10 cellular contexts compared by ENCODE assay signal in genomic region chr2:108591163-108591562, GRCh38. TPM values are rescaled to one million over a fixed set of nuclear protein-coding genes. Genes with fewer than 3 reads are reported as not detected.
DNase-seq lines count a peak whose midpoint lies in the region; ATAC-seq and TF ChIP-seq lines count a peak whose summit lies in the region.
"Had no signal": no experiment of that assay in that cellular context is flagged by ENCODE, and none has a peak within 500 bp of the region (broad histone marks: within the 10 kb centered on the region; RNA-seq: fewer than 3 reads in every experiment).

No MANE protein-coding gene starts in this region.

- H3K4me3 Mint-ChIP-seq in CD14-positive monocyte = peak overlapping the region; percentile 76 to 89
- H3K4me3 Mint-ChIP-seq in activated naive CD8-positive, alpha-beta T cell treated with anti-CD3 and anti-CD28 coated beads, Interleukin-2, amount 50 U/mL, for 24 hours = peak overlapping the region; percentile 41

- peak overlapping the region; percentile 99 to 100 (median 100) for H3K27ac Mint-ChIP-seq in CD14-positive monocyte
- peak overlapping the region; percentile 82 for H3K27ac Mint-ChIP-seq in activated naive CD8-positive, alpha-beta T cell treated with anti-CD3 and anti-CD28 coated beads, Interleukin-2, amount 50 U/mL, for 24 hours

- ATAC-seq in GM19467 (IDR thresholded peaks at IDR 0.05; ENCODE audit: unreplicated experiment) (peak; percentile 35), HG03442 (IDR thresholded peaks at IDR 0.05; ENCODE audit: unreplicated experiment) (peak; percentile 69)
- ATAC-seq in activated naive CD8-positive, alpha-beta T cell treated with anti-CD3 and anti-CD28 coated beads, Interleukin-2, amount 50 U/mL, for 24 hours = peak; percentile 93

- no peaks in the 10 kb centered on the region for H3K9me3 Mint-ChIP-seq in CD14-positive monocyte
- no peaks in the 10 kb centered on the region for H3K9me3 Mint-ChIP-seq in activated naive CD8-positive, alpha-beta T cell treated with anti-CD3 and anti-CD28 coated beads, Interleukin-2, amount 50 U/mL, for 24 hours

- H3K4me1 Mint-ChIP-seq in CD14-positive monocyte = peaks cover 88% of the 10 kb centered on the region
- peaks cover 78% of the 10 kb centered on the region for H3K4me1 Mint-ChIP-seq in activated naive CD8-positive, alpha-beta T cell treated with anti-CD3 and anti-CD28 coated beads, Interleukin-2, amount 50 U/mL, for 24 hours

- H3K27me3 Mint-ChIP-seq in CD14-positive monocyte (ENCODE audit: low read depth in 3 of 3) = no peaks in the 10 kb centered on the region
- H3K27me3 Mint-ChIP-seq in activated naive CD8-positive, alpha-beta T cell treated with anti-CD3 and anti-CD28 coated beads, Interleukin-2, amount 50 U/mL, for 24 hours = no peaks in the 10 kb centered on the region

- TF ChIP-seq CTCF in CD14-positive monocyte (IDR thresholded peaks at IDR 0.05) = no peak

- H3K36me3 Mint-ChIP-seq in CD14-positive monocyte = peaks cover 22 to 27% of the 10 kb centered on the region in 2 donors
- no peaks in the 10 kb centered on the region for H3K36me3 Mint-ChIP-seq in activated naive CD8-positive, alpha-beta T cell treated with anti-CD3 and anti-CD28 coated beads, Interleukin-2, amount 50 U/mL, for 24 hours (ENCODE audit: low read depth)

- intact Hi-C loops in CD14-positive monocyte (cut with micrococcal nuclease) = loop anchor here in 1 of 2 donors (5.0 kb wide), 1 partner anchor 51 kb away; no protein-coding TSS in a partner anchor

- peak; percentile 84 for DNase-seq in CD14-positive monocyte (ENCODE audit: low spot score)
- DNase-seq in activated naive CD8-positive, alpha-beta T cell treated with anti-CD3 and anti-CD28 coated beads, Interleukin-2, amount 50 U/mL, for 24 hours = peak; percentile 61
- no peak for DNase-seq in superior temporal gyrus (ENCODE audit: extremely low spot score)
- no peak for DNase-seq in NCI-H146 treated with DMSO at 0.1 percent for 48 hours (lab: John Stamatoyannopoulos, UW; ENCODE audit: unreplicated experiment)
- DNase-seq in OCI-M2 (lab: John Stamatoyannopoulos, UW; ENCODE audit: unreplicated experiment) = no peak
- no peak for DNase-seq in epidermal melanocyte (ENCODE audit: insufficient read length, low spot score)
- DNase-seq: NCI-H1694 treated with DMSO at 0.1 percent for 48 hours, T-helper 2 cell had no signal

RNA-seq across cellular contexts. Expression of gene LIMS1, which starts 56.9 kb away (rescaled TPM):
- 100 to 1,000 TPM; 124 to 130 TPM for polyA plus RNA-seq in CD14-positive monocyte

Comparison
In these comparisons a context has a peak if more than half of its experiments do, and no peak if none do; other contexts are left out.
1. DNase-seq: peak in CD14-positive monocyte (single experiment) and activated naive CD8-positive, alpha-beta T cell treated with anti-CD3 and anti-CD28 coated beads, Interleukin-2, amount 50 U/mL, for 24 hours (single experiment); none in superior temporal gyrus (single experiment), NCI-H146 treated with DMSO at 0.1 percent for 48 hours (single experiment), OCI-M2 (single experiment) and epidermal melanocyte (single experiment).
2. ATAC-seq: peak in every context shown above with its lines; median percentile 93 in activated naive CD8-positive, alpha-beta T cell treated with anti-CD3 and anti-CD28 coated beads, Interleukin-2, amount 50 U/mL, for 24 hours; 69 in HG03442; 35 in GM19467.